Comparison of ENCODE assay signal across 9 cellular contexts in genomic region chr14:52380294-52380693, GRCh38.
DNase-seq lines count a peak whose midpoint lies in the region; ATAC-seq and TF ChIP-seq lines count a peak whose summit lies in the region.
"Had no signal": no experiment of that assay in that cellular context is flagged by ENCODE, and none has a peak within 500 bp of the region (broad histone marks: within the 10 kb centered on the region; RNA-seq: fewer than 3 reads in every experiment).

No MANE protein-coding gene starts in this region.

- TF ChIP-seq CTCF in fibroblast of the aortic adventitia (IDR thresholded peaks at IDR 0.05; ENCODE audit: insufficient read depth, low read length) = no peak

- no peak overlapping the region for H3K4me3 ChIP-seq in fibroblast of the aortic adventitia (ENCODE audit: low read depth, low read length)

- ATAC-seq in GM18508 (IDR thresholded peaks at IDR 0.05; ENCODE audit: insufficient read depth, unreplicated experiment) (peak; percentile 98), GM21528 (IDR thresholded peaks at IDR 0.05; ENCODE audit: low FRiP score, unreplicated experiment) (peak; percentile 94), HG03432 (IDR thresholded peaks at IDR 0.05; ENCODE audit: unreplicated experiment) (peak; percentile 100)

- peak; percentile 29 for DNase-seq in fibroblast of the aortic adventitia (ENCODE audit: low read depth)
- DNase-seq in iPS-NIHi7 (ENCODE audit: extremely low spot score) = no peak
- DNase-seq in NCI-H1694 treated with DMSO at 0.1 percent for 48 hours (lab: John Stamatoyannopoulos, UW) = no peak
- no peak for DNase-seq in stimulated activated CD4-positive, alpha-beta T cell treated with anti-CD3 and anti-CD28 coated beads, Interleukin-2, amount 100 ng/mL, for 24 hours
- DNase-seq in NCI-H2029 (lab: John Stamatoyannopoulos, UW) = no peak
- DNase-seq: WERI-Rb-1 had no signal
